ENCODE assay signal across 9 cellular contexts in the genomic region with DNA sequence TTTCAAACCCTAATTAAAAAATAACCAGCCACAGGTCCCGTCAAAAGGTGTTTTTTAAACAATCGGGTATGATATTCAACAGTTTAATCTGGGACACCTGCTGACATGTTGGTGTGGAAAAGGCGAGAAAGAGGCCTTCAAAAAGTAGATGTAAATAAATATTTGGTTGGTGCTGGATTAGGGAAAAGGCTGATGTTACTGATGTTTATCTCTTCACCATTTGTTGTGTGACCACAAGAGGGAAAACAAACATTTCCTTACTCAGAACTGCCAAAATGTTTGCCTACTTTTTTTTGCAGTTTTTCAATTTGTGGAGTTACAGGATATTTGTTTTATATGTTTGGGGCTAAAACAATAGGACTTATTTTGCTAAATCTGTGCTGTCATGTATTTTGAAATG. TPM values are rescaled to one million over a fixed set of nuclear protein-coding genes. Genes with fewer than 3 reads are reported as not detected.
A peak's percentile ranks its signal among the peaks of the same experiment; 100 is the strongest.
DNase-seq lines count a peak whose midpoint lies in the region; ATAC-seq and TF ChIP-seq lines count a peak whose summit lies in the region.
"Had no signal": no experiment of that assay in that cellular context is flagged by ENCODE, and none has a peak within 500 bp of the region (broad histone marks: within the 10 kb centered on the region; RNA-seq: fewer than 3 reads in every experiment).

No MANE protein-coding gene starts in this region.

- H3K79me2 ChIP-seq in fibroblast of lung (ENCODE audit: control insufficient read depth, insufficient read depth, low read length) (peaks cover 3% of the 10 kb centered on the region), parathyroid adenoma (no peaks in the 10 kb centered on the region)

- H3K9me3 ChIP-seq in Caco-2 = no peaks in the 10 kb centered on the region
- H3K9me3 ChIP-seq in SJCRH30 (replicated peaks) = no peaks in the 10 kb centered on the region
- H3K9me3 ChIP-seq in fibroblast of lung (ENCODE audit: control insufficient read depth, insufficient read depth, low read depth, low read length) = no peaks in the 10 kb centered on the region
- H3K9me3 ChIP-seq in parathyroid adenoma (ENCODE audit: control insufficient read depth, low read length) = no peaks in the 10 kb centered on the region

- H3K4me2 ChIP-seq in fibroblast of lung (ENCODE audit: extremely low read depth, insufficient read depth, low read length) = peak overlapping the region; percentile 89
- peak overlapping the region; percentile 93 for H3K4me2 ChIP-seq in parathyroid adenoma (ENCODE audit: low read length)

- H3K27ac ChIP-seq in SJCRH30 = no peak overlapping the region
- peak overlapping the region; percentile 74 for H3K27ac ChIP-seq in fibroblast of lung (ENCODE audit: insufficient read depth, low read length)
- H3K27ac ChIP-seq in parathyroid adenoma = peak overlapping the region; percentile 25

- H2AFZ ChIP-seq in fibroblast of lung (ENCODE audit: low read length) (peak overlapping the region; percentile 46), parathyroid adenoma (no peak overlapping the region)

- no peak for DNase-seq in Caco-2
- DNase-seq in SJCRH30 = peak in 1 of 2 experiments; percentile 33
- DNase-seq in fibroblast of lung (ENCODE audit: low read depth in 2 of 2) = peak in 1 of 2 donors; percentile 6
- no peak for DNase-seq in dedifferentiated amniotic fluid mesenchymal stem cell (ENCODE audit: extremely low spot score)
- DNase-seq in cerebellar cortex (ENCODE audit: low spot score) = no peak
- DNase-seq: NCI-H1436 treated with DMSO at 0.1 percent for 48 hours had no signal

- peak overlapping the region; percentile 83 for H3K9ac ChIP-seq in fibroblast of lung (ENCODE audit: insufficient read depth, low read length)
- no peak overlapping the region for H3K9ac ChIP-seq in parathyroid adenoma

- H3K4me1 ChIP-seq in Caco-2 (peaks cover 20% of the 10 kb centered on the region), SJCRH30 (peaks cover 6% of the 10 kb centered on the region; the same call in 1 of the 2 replicates), fibroblast of lung (ENCODE audit: control insufficient read depth, extremely low read depth, insufficient read depth, low read length) (peaks cover 7% of the 10 kb centered on the region), parathyroid adenoma (no peaks in the 10 kb centered on the region)

- BruUV-seq in Caco-2 (replicated peaks; lab: Mats Ljungman, UMichigan) = no TSS peak

- H3K4me3 ChIP-seq in Caco-2 (ENCODE audit: low read depth, low read length) = peak overlapping the region; percentile 84
- peak overlapping the region; percentile 71 for H3K4me3 ChIP-seq in SJCRH30
- peak overlapping the region; percentile 73 to 81 (median 78) for H3K4me3 ChIP-seq in fibroblast of lung (replicated peaks in 1 of 4; ENCODE audit: control extremely low read depth in 1 of 4, insufficient read depth in 1 of 4, low read depth in 3 of 4, low read length in 4 of 4)
- peak overlapping the region; percentile 79 for H3K4me3 ChIP-seq in parathyroid adenoma (ENCODE audit: low read depth, low read length)

- H3K4me3 Mint-ChIP-seq in Caco-2 (ENCODE audit: unreplicated experiment) = peak overlapping the region; percentile 84

- H3K27ac Mint-ChIP-seq in Caco-2 (ENCODE audit: unreplicated experiment) = peak overlapping the region; percentile 20

- no peaks in the 10 kb centered on the region for H3K27me3 Mint-ChIP-seq in Caco-2 (ENCODE audit: insufficient read depth, unreplicated experiment)

- no peak for ATAC-seq in HG03342 (IDR thresholded peaks at IDR 0.05; ENCODE audit: unreplicated experiment)
- no peak for ATAC-seq in HG02938 (IDR thresholded peaks at IDR 0.05; ENCODE audit: unreplicated experiment)

- H4K20me1 ChIP-seq in fibroblast of lung (ENCODE audit: control insufficient read depth, extremely low read depth, insufficient read depth, low read length) = no peaks in the 10 kb centered on the region

- H3K36me3 ChIP-seq in Caco-2 (ENCODE audit: control insufficient read depth, insufficient read depth, low read length) (no peaks in the 10 kb centered on the region), SJCRH30 (no peaks in the 10 kb centered on the region), fibroblast of lung (ENCODE audit: control insufficient read depth, insufficient read depth, low read length) (no peaks in the 10 kb centered on the region), parathyroid adenoma (ENCODE audit: control insufficient read depth, insufficient read depth, low read length) (no peaks in the 10 kb centered on the region)

- intact Hi-C loops in Caco-2 (cut with micrococcal nuclease; ENCODE audit: unreplicated experiment) = loop anchor here (2.0 to 5.0 kb wide), 3 partner anchors 74 to 161 kb away; no protein-coding TSS in a partner anchor

- H3K9me3 Mint-ChIP-seq in Caco-2 (ENCODE audit: unreplicated experiment) = no peaks in the 10 kb centered on the region

- CTCF ChIA-PET in Caco-2 (lab: Charles Lee) = no interaction called here

- H3K27me3 ChIP-seq in Caco-2 (replicated peaks; ENCODE audit: control insufficient read depth, insufficient read depth, low read length) (no peaks in the 10 kb centered on the region), SJCRH30 (no peaks in the 10 kb centered on the region), fibroblast of lung (ENCODE audit: control insufficient read depth, insufficient read depth, low read length) (no peaks in the 10 kb centered on the region), parathyroid adenoma (ENCODE audit: control insufficient read depth, insufficient read depth, low read length) (no peaks in the 10 kb centered on the region)

- POLR2A ChIA-PET in Caco-2 (lab: Charles Lee) = no interaction called here

- peaks cover 14% of the 10 kb centered on the region for H3K36me3 Mint-ChIP-seq in Caco-2 (ENCODE audit: insufficient read depth, unreplicated experiment)

- TF ChIP-seq CTCF in Caco-2 (IDR thresholded peaks at IDR 0.05; ENCODE audit: insufficient read depth in 1 of 2, low read depth in 1 of 2, low read length in 1 of 2, severe bottlenecking in 1 of 2, unreplicated experiment in 1 of 2) (no peak), fibroblast of lung (conservative IDR thresholded peaks at IDR 0.05 in 1 of 2, IDR thresholded peaks at IDR 0.05 in 1 of 2; ENCODE audit: low read depth in 1 of 2, low read length in 2 of 2) (no peak), parathyroid adenoma (IDR thresholded peaks at IDR 0.05) (no peak)

- H3K4me1 Mint-ChIP-seq in Caco-2 (ENCODE audit: low read depth, unreplicated experiment) = peaks cover 23% of the 10 kb centered on the region

RNA-seq across cellular contexts. Expression of a gene that starts 0.7 kb away (rescaled TPM):
- 41.7 and 42.0 TPM in 2 replicates for total RNA-seq in Caco-2 (2022)
- 32.8 and 33.8 TPM in 2 replicates for total RNA-seq in SJCRH30 (2014; rRNA removed; shearing (Covaris generic))
- 21.3 and 38.6 TPM in 2 replicates for total RNA-seq in fibroblast of lung
- 23.7 and 44.6 TPM in 2 replicates for polyA plus RNA-seq in fibroblast of lung
- 14.3 and 33.1 TPM in 2 replicates for polyA plus RNA-seq in fibroblast of lung (2012)
- polyA minus RNA-seq in fibroblast of lung (ENCODE audit: low replicate concordance) = 37.1 and 50.2 TPM in 2 replicates
